ENCODE assay signal across 15 cellular contexts in genomic region chr14:36773558-36773957, GRCh38.
A peak's percentile ranks its signal among the peaks of the same experiment; 100 is the strongest.
DNase-seq lines count a peak whose midpoint lies in the region; TF ChIP-seq lines count a peak whose summit lies in the region.
"Had no signal": no experiment of that assay in that cellular context is flagged by ENCODE, and none has a peak within 500 bp of the region (broad histone marks: within the 10 kb centered on the region; RNA-seq: fewer than 3 reads in every experiment).

No MANE protein-coding gene starts in this region.

- H3K4me3 ChIP-seq in Caco-2 (ENCODE audit: low read depth, low read length) (no peak overlapping the region), Karpas-422 (ENCODE audit: low read length) (no peak overlapping the region), suprapubic skin (no peak overlapping the region)
- no peak overlapping the region for H3K4me3 ChIP-seq in effector memory CD4-positive, alpha-beta T cell (ENCODE audit: insufficient read depth, low read depth, low read length, poor library complexity, severe bottlenecking)
- H3K4me3 ChIP-seq: body of pancreas had no signal

- H3K27ac ChIP-seq in Karpas-422 (ENCODE audit: low read length) (peak overlapping the region; percentile 37; the same call in 1 of the 2 replicates), suprapubic skin (no peak overlapping the region)
- no peak overlapping the region for H3K27ac ChIP-seq in effector memory CD4-positive, alpha-beta T cell (ENCODE audit: insufficient read depth, low read length, poor library complexity, severe bottlenecking)
- H3K27ac ChIP-seq: body of pancreas had no signal

- H3K9me3 Mint-ChIP-seq in Caco-2 (ENCODE audit: unreplicated experiment): peaks cover 9% of the 10 kb centered on the region

- H3K9me3 ChIP-seq in Caco-2: no peaks in the 10 kb centered on the region
- no peaks in the 10 kb centered on the region for H3K9me3 ChIP-seq in Karpas-422 (ENCODE audit: low read length)
- no peaks in the 10 kb centered on the region for H3K9me3 ChIP-seq in suprapubic skin
- no peaks in the 10 kb centered on the region for H3K9me3 ChIP-seq in effector memory CD4-positive, alpha-beta T cell (ENCODE audit: control insufficient read depth, low read length)
- H3K9me3 ChIP-seq: BE2C, body of pancreas had no signal

- no peak for TF ChIP-seq EP300 in suprapubic skin (IDR thresholded peaks at IDR 0.05)

- H2AFZ ChIP-seq in Karpas-422 (ENCODE audit: low read length): peak overlapping the region; percentile 26; the same call in 1 of the 2 replicates

- H3K4me2 ChIP-seq in Karpas-422 (ENCODE audit: low read depth, low read length, poor library complexity, severe bottlenecking): peak overlapping the region; percentile 52

- no peaks in the 10 kb centered on the region for H3K79me2 ChIP-seq in Karpas-422 (ENCODE audit: low read length)

- H3K4me1 ChIP-seq in Caco-2 (peaks cover 50% of the 10 kb centered on the region), Karpas-422 (ENCODE audit: low read length) (peaks cover 49% of the 10 kb centered on the region), suprapubic skin (no peaks in the 10 kb centered on the region)
- no peaks in the 10 kb centered on the region for H3K4me1 ChIP-seq in effector memory CD4-positive, alpha-beta T cell (ENCODE audit: control insufficient read depth, insufficient read depth, low read length, poor library complexity, severe bottlenecking)
- H3K4me1 ChIP-seq: BE2C, body of pancreas had no signal

- CTCF ChIA-PET in Caco-2 (lab: Charles Lee): interaction anchor here (0.5 to 1.6 kb wide), 3 partner anchors 126 to 220 kb away, joined by 3 to 15 read pairs (median 4); no protein-coding TSS in a partner anchor

- H3K9ac ChIP-seq in Karpas-422 (ENCODE audit: low read length): no peak overlapping the region

- H3K27me3 Mint-ChIP-seq in Caco-2 (ENCODE audit: insufficient read depth, unreplicated experiment): no peaks in the 10 kb centered on the region

- H3K27me3 ChIP-seq in Caco-2 (replicated peaks; ENCODE audit: control insufficient read depth, insufficient read depth, low read length) (no peaks in the 10 kb centered on the region), Karpas-422 (ENCODE audit: low read length) (no peaks in the 10 kb centered on the region), suprapubic skin (no peaks in the 10 kb centered on the region)
- H3K27me3 ChIP-seq in effector memory CD4-positive, alpha-beta T cell (replicated peaks; ENCODE audit: control insufficient read depth, insufficient read depth, low read length, poor library complexity, severe bottlenecking): no peaks in the 10 kb centered on the region
- H3K27me3 ChIP-seq: BE2C, body of pancreas had no signal

- 39% methylated on average over 3 of the region's 3 CpGs for WGBS in suprapubic skin

- H3K36me3 Mint-ChIP-seq in Caco-2 (ENCODE audit: insufficient read depth, unreplicated experiment): peaks cover 4% of the 10 kb centered on the region

- H3K36me3 ChIP-seq in Caco-2 (ENCODE audit: control insufficient read depth, insufficient read depth, low read length): no peaks in the 10 kb centered on the region
- no peaks in the 10 kb centered on the region for H3K36me3 ChIP-seq in Karpas-422 (ENCODE audit: insufficient read depth, low read length)
- no peaks in the 10 kb centered on the region for H3K36me3 ChIP-seq in suprapubic skin
- no peaks in the 10 kb centered on the region for H3K36me3 ChIP-seq in effector memory CD4-positive, alpha-beta T cell (ENCODE audit: control insufficient read depth, insufficient read depth, low read length)
- H3K36me3 ChIP-seq: BE2C had no signal

- TF ChIP-seq POLR2A in suprapubic skin (IDR thresholded peaks at IDR 0.05): no peak

- TF ChIP-seq CTCF in Caco-2 (IDR thresholded peaks at IDR 0.05; ENCODE audit: insufficient read depth in 1 of 2, low read depth in 1 of 2, low read length in 1 of 2, severe bottlenecking in 1 of 2, unreplicated experiment in 1 of 2) (no peak), suprapubic skin (IDR thresholded peaks at IDR 0.05) (no peak)

- H3K9me2 ChIP-seq in Karpas-422 (replicated peaks; ENCODE audit: insufficient read depth, low read length): no peaks in the 10 kb centered on the region

- H3K4me3 Mint-ChIP-seq in Caco-2 (ENCODE audit: unreplicated experiment): no peak overlapping the region

- POLR2A ChIA-PET in Caco-2 (lab: Charles Lee): no interaction called here

- no peaks in the 10 kb centered on the region for H4K20me1 ChIP-seq in Karpas-422 (ENCODE audit: insufficient read depth, low read depth, low read length)

- peak overlapping the region; percentile 57 for H3K27ac Mint-ChIP-seq in Caco-2 (ENCODE audit: unreplicated experiment)

- DNase-seq in Caco-2: no peak
- no peak for DNase-seq in Karpas-422
- peak; percentile 16 for DNase-seq in astrocyte of the hippocampus (ENCODE audit: low read depth, low spot score)
- peak; percentile 41 for DNase-seq in kidney tubule cell (ENCODE audit: low spot score)
- DNase-seq in suprapubic skin (ENCODE audit: low spot score in 2 of 2): no peak
- DNase-seq in stimulated activated naive CD4-positive, alpha-beta T cell treated with Interleukin-2 at 50 U/mL for 16 hours (lab: John Stamatoyannopoulos, UW): no peak
- DNase-seq in cerebellar nuclear complex (lab: John Stamatoyannopoulos, UW): no peak
- DNase-seq in effector memory CD4-positive, alpha-beta T cell: no peak
- DNase-seq: activated CD4-positive, CD25-positive, alpha-beta regulatory T cell; activated gamma-delta T cell; BE2C; body of pancreas; NK-92 treated with Interleukin-12 subunit alpha and Interleukin-12 subunit beta, amount 100 ng/mL, for 24 hours; stimulated activated CD4-positive, alpha-beta T cell treated with anti-CD3 and anti-CD28 coated beads, Interleukin-4, amount 100 ng/mL, for 1 hour; stimulated activated CD8-positive, alpha-beta memory T cell treated with anti-CD3 and anti-CD28 coated beads, Interleukin-4, amount 100 ng/mL, for 48 hours had no signal

- H3K4me1 Mint-ChIP-seq in Caco-2 (ENCODE audit: low read depth, unreplicated experiment): peaks cover 25% of the 10 kb centered on the region

- intact Hi-C loops in Caco-2 (cut with micrococcal nuclease; ENCODE audit: unreplicated experiment): loop anchor here (1.0 to 5.0 kb wide), 4 partner anchors 111 to 824 kb away; partner anchors contain the start of genes FOXA1, PAX9 and TTC6

- no TSS peak for BruUV-seq in Caco-2 (replicated peaks; lab: Mats Ljungman, UMichigan)

Comparison
In these comparisons a context has a peak if more than half of its experiments do, and no peak if none do; other contexts are left out.
1. DNase-seq: peak in astrocyte of the hippocampus (single experiment) and kidney tubule cell (single experiment); none in Caco-2 (0 of 2), Karpas-422 (single experiment), suprapubic skin (0 of 2), stimulated activated naive CD4-positive, alpha-beta T cell treated with Interleukin-2 at 50 U/mL for 16 hours (single experiment), cerebellar nuclear complex (0 of 2) and effector memory CD4-positive, alpha-beta T cell (0 of 3).